Comparison of ENCODE assay signal across 9 cellular contexts in the genomic region with DNA sequence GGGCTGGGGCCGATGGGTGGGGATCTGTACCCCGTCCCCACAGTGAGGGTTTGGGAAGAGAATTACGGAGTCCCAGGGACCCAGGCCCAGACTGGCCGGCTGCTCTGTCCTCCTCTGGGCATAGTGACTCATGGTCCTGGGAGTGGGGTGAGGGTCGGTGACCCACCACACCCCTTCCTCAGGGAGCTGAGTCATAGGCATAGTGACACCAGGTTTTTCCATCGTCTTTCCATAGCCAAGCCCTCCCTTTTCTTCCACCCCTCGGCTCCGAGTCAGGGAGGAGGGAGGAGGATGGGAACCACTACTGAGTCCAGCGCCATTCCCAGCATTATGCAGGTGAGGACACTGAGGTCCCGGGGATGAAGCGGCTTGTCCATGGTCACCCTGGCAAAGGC. TPM values are rescaled to one million over a fixed set of nuclear protein-coding genes. Genes with fewer than 3 reads are reported as not detected.
DNase-seq lines count a peak whose midpoint lies in the region; ATAC-seq and TF ChIP-seq lines count a peak whose summit lies in the region.
"Had no signal": no experiment of that assay in that cellular context is flagged by ENCODE, and none has a peak within 500 bp of the region (broad histone marks: within the 10 kb centered on the region; RNA-seq: fewer than 3 reads in every experiment).

No MANE protein-coding gene starts in this region.

- no peak overlapping the region for H3K23ac ChIP-seq in trophoblast cell (ENCODE audit: low read length)

- H3K36me3 ChIP-seq in BLaER1 (no peaks in the 10 kb centered on the region), trophoblast cell (ENCODE audit: control insufficient read depth in 1 of 2, insufficient read depth in 2 of 2, low read length in 2 of 2) (no peaks in the 10 kb centered on the region), HAP-1 (replicated peaks) (no peaks in the 10 kb centered on the region)

- H2AK5ac ChIP-seq in trophoblast cell (ENCODE audit: low read length) = peak overlapping the region; percentile 92

- H4K20me1 ChIP-seq in BLaER1 = no peaks in the 10 kb centered on the region

- H3K4ac ChIP-seq in trophoblast cell (ENCODE audit: low read depth, low read length) = no peak overlapping the region

- in situ Hi-C loops in HAP-1 (cut with MboI; ENCODE audit: low sequenced_read_pairs) = no loop called here

- H2BK5ac ChIP-seq in trophoblast cell (ENCODE audit: low read depth, low read length, poor library complexity) = no peak overlapping the region

- no peak overlapping the region for H3K18ac ChIP-seq in trophoblast cell (ENCODE audit: low read length)

- H3K4me2 ChIP-seq in BLaER1 (peak overlapping the region; percentile 83), trophoblast cell (ENCODE audit: low read length) (no peak overlapping the region)

- H3K9ac ChIP-seq in BLaER1 = peak overlapping the region; percentile 43; the same call in 1 of the 2 replicates
- no peak overlapping the region for H3K9ac ChIP-seq in trophoblast cell (ENCODE audit: low read length)

- H3K79me2 ChIP-seq in trophoblast cell (ENCODE audit: control insufficient read depth, insufficient read depth, low read length, poor library complexity) = no peaks in the 10 kb centered on the region

- no peak for ATAC-seq in HG02678 (IDR thresholded peaks at IDR 0.05; ENCODE audit: unreplicated experiment)

- H4K91ac ChIP-seq in trophoblast cell (ENCODE audit: low read depth, low read length) = peak overlapping the region; percentile 86

- no peak overlapping the region for H4K8ac ChIP-seq in trophoblast cell (ENCODE audit: low read depth, low read length)

- no peak overlapping the region for H4K12ac ChIP-seq in trophoblast cell (ENCODE audit: low read depth, low read length)

- no CpG with 5 or more reads among the region's 11 CpGs for WGBS in trophoblast cell (ENCODE audit: extremely low coverage, insufficient coverage, insufficient read length)

- no peak for TF ChIP-seq CTCF in foreskin fibroblast (IDR thresholded peaks at IDR 0.05; ENCODE audit: low read depth, low read length)

- H3K79me1 ChIP-seq in trophoblast cell (ENCODE audit: low read length) = peaks cover 8% of the 10 kb centered on the region

- H3K27me3 ChIP-seq in BLaER1 (no peaks in the 10 kb centered on the region), trophoblast cell (ENCODE audit: insufficient read depth, low read length) (no peaks in the 10 kb centered on the region), HAP-1 (ENCODE audit: low read depth) (no peaks in the 10 kb centered on the region)

- H3K9me3 ChIP-seq in BLaER1 (no peaks in the 10 kb centered on the region), trophoblast cell (ENCODE audit: insufficient read depth, low read depth, low read length) (no peaks in the 10 kb centered on the region), HAP-1 (no peaks in the 10 kb centered on the region)

- H2BK120ac ChIP-seq in trophoblast cell (ENCODE audit: insufficient read depth, low read length, poor library complexity) = peak overlapping the region; percentile 21

- H3K4me1 ChIP-seq in BLaER1 (peaks cover 25% of the 10 kb centered on the region), trophoblast cell (ENCODE audit: control insufficient read depth in 1 of 2, insufficient read depth in 2 of 2, low read length in 2 of 2) (peaks cover 19 to 20% of the 10 kb centered on the region in 2 experiments), HAP-1 (no peaks in the 10 kb centered on the region)

- H3K27ac ChIP-seq in BLaER1 (peak overlapping the region; percentile 37; the same call in 1 of the 2 replicates), trophoblast cell (ENCODE audit: low read depth, low read length) (no peak overlapping the region)

- no peak overlapping the region for H2AFZ ChIP-seq in trophoblast cell (ENCODE audit: insufficient read depth, low read length, poor library complexity)

- DNase-seq in T1000 (lab: John Stamatoyannopoulos, UW) (peak; percentile 71), foreskin fibroblast (peak; percentile 7 to 57), trophoblast cell (peak in 1 of 2 donors; percentile 1), HAP-1 (ENCODE audit: low spot score in 2 of 2) (no peak), NCI-H345 (lab: John Stamatoyannopoulos, UW) (no peak), kidney glomerular epithelial cell (lab: John Stamatoyannopoulos, UW) (no peak)
- DNase-seq: stimulated activated CD4-positive, alpha-beta T cell treated with anti-CD3 and anti-CD28 coated beads, Interleukin-4, amount 100 ng/mL, for 24 hours had no signal

- 0 out of 2 replicates have a peak overlapping the region, but pooled peaks have one; percentile 18 for H3K4me3 ChIP-seq in BLaER1
- H3K4me3 ChIP-seq in foreskin fibroblast (ENCODE audit: low read depth in 1 of 2, low read length in 2 of 2) = no peak overlapping the region
- no peak overlapping the region for H3K4me3 ChIP-seq in trophoblast cell (ENCODE audit: low read depth, low read length)
- H3K4me3 ChIP-seq in HAP-1 = no peak overlapping the region

- no peak overlapping the region for H3K14ac ChIP-seq in trophoblast cell (ENCODE audit: low read length)

- no peak overlapping the region for H2BK12ac ChIP-seq in trophoblast cell (ENCODE audit: low read length)

RNA-seq across cellular contexts. Expression of gene CYP21A2, which starts 8.9 kb away (rescaled TPM):
- polyA plus RNA-seq in trophoblast cell (2013) = 0.18 TPM in 2 replicates

RNA-seq across cellular contexts. Expression of gene C4B, which starts 32.5 kb away (rescaled TPM):
- polyA plus RNA-seq in trophoblast cell (2013) = 1.5 and 1.7 TPM in 2 replicates

Comparison
In these comparisons a context has a peak if more than half of its experiments do, and no peak if none do; other contexts are left out.
1. DNase-seq: peak in T1000 (single experiment) and foreskin fibroblast (2 of 2); none in HAP-1 (0 of 2), NCI-H345 (single experiment) and kidney glomerular epithelial cell (single experiment).